17 cellular contexts compared by ENCODE assay signal in the genomic region with DNA sequence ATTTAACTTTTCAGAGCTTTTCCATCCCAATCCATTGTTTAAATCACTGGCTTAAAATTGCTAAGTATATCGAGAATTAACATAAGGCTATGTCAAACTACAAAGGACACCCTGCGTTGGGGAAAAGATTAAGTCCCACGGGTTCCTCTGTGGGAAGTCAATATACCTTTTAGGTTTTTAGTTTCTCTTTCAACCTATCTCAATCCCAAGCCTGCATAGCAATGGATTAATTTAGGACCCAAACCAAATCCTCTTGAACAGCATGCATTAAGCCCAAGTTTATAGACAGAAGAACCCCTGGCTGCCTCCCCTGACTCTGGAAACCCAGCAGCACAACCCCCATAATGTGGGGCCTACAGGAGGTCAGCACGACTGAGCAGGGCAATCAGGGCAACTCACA. TPM values are rescaled to one million over a fixed set of nuclear protein-coding genes. Genes with fewer than 3 reads are reported as not detected.
DNase-seq lines count a peak whose midpoint lies in the region; ATAC-seq, FAIRE-seq and TF ChIP-seq lines count a peak whose summit lies in the region.
"Had no signal": no experiment of that assay in that cellular context is flagged by ENCODE, and none has a peak within 500 bp of the region (broad histone marks: within the 10 kb centered on the region; RNA-seq: fewer than 3 reads in every experiment).

No MANE protein-coding gene starts in this region.

- H2AFZ ChIP-seq in GM23338 (no peak overlapping the region), astrocyte (ENCODE audit: low read depth, low read length) (no peak overlapping the region)

- H3K4me3 ChIP-seq in GM23338 (no peak overlapping the region), astrocyte (ENCODE audit: insufficient read depth, low read depth, low read length) (no peak overlapping the region)
- H3K4me3 ChIP-seq: dorsolateral prefrontal cortex, gastroesophageal sphincter, transverse colon had no signal

- TF ChIP-seq CTCF in GM23338 (conservative IDR thresholded peaks at IDR 0.05; ENCODE audit: low read depth in 2 of 2) (no peak), astrocyte (IDR thresholded peaks at IDR 0.05; ENCODE audit: insufficient read depth, low read depth, low read length) (no peak)

- peaks cover 77% of the 10 kb centered on the region for H4K20me1 ChIP-seq in GM23338 (replicated peaks; ENCODE audit: insufficient read depth)
- peaks cover 94% of the 10 kb centered on the region for H4K20me1 ChIP-seq in astrocyte (ENCODE audit: insufficient read depth, low read length)

- peak overlapping the region; percentile 10 for H3K9ac ChIP-seq in astrocyte (ENCODE audit: low read length)

- peak overlapping the region; percentile 81 for H3K27ac Mint-ChIP-seq in T-helper 1 cell treated with Interleukin-12 subunit alpha and Interleukin-12 subunit beta and Interleukin-4 antibody, amounts not matched to agents 30 μg/mL and 1 μg/mL, for 36 hours
- H3K27ac Mint-ChIP-seq in GM23338 (no peak overlapping the region), astrocyte (ENCODE audit: unreplicated experiment) (no peak overlapping the region)
- H3K27ac Mint-ChIP-seq in natural killer cell treated with Interleukin-12 subunit alpha and Interleukin-12 subunit beta and Interleukin-15 and Interleukin-18, amount 100 ng/mL, for 72 hours, result peak overlapping the region; percentile 48 to 73

- H3K27ac ChIP-seq in GM23338 (ENCODE audit: low read depth) (no peak overlapping the region), astrocyte (ENCODE audit: low read depth, low read length) (no peak overlapping the region)
- H3K27ac ChIP-seq: dorsolateral prefrontal cortex, gastroesophageal sphincter, transverse colon had no signal

- intact Hi-C loops in head of caudate nucleus (cut with DNase I), result no loop called here

- H3K9me2 ChIP-seq in GM23338 (ENCODE audit: insufficient read depth), result no peaks in the 10 kb centered on the region

- H3K36me3 ChIP-seq in GM23338 (ENCODE audit: insufficient read depth) (peaks cover 7% of the 10 kb centered on the region), astrocyte (ENCODE audit: insufficient read depth, low read length) (peaks cover 11% of the 10 kb centered on the region)

- peaks cover 48% of the 10 kb centered on the region for H3K4me1 Mint-ChIP-seq in T-helper 1 cell treated with Interleukin-12 subunit alpha and Interleukin-12 subunit beta and Interleukin-4 antibody, amounts not matched to agents 30 μg/mL and 1 μg/mL, for 36 hours (ENCODE audit: low read depth)
- H3K4me1 Mint-ChIP-seq in GM23338 (peaks cover 62% of the 10 kb centered on the region), astrocyte (ENCODE audit: low read depth, unreplicated experiment) (peaks cover 6% of the 10 kb centered on the region)
- H3K4me1 Mint-ChIP-seq in natural killer cell treated with Interleukin-12 subunit alpha and Interleukin-12 subunit beta and Interleukin-15 and Interleukin-18, amount 100 ng/mL, for 72 hours (ENCODE audit: low read depth in 2 of 2), result peaks cover 40% of the 10 kb centered on the region in 2 donors

- H3K4me2 ChIP-seq in GM23338, result peak overlapping the region; percentile 62; the same call in 1 of the 2 replicates
- H3K4me2 ChIP-seq in astrocyte (ENCODE audit: low read length), result peak overlapping the region; percentile 61

- no peak overlapping the region for H3K4me3 Mint-ChIP-seq in T-helper 1 cell treated with Interleukin-12 subunit alpha and Interleukin-12 subunit beta and Interleukin-4 antibody, amounts not matched to agents 30 μg/mL and 1 μg/mL, for 36 hours
- no peak overlapping the region; the same call in 2 of the 3 replicates for H3K4me3 Mint-ChIP-seq in GM23338
- H3K4me3 Mint-ChIP-seq in astrocyte (ENCODE audit: unreplicated experiment), result no peak overlapping the region
- peak overlapping the region; percentile 71 for H3K4me3 Mint-ChIP-seq in natural killer cell treated with Interleukin-12 subunit alpha and Interleukin-12 subunit beta and Interleukin-15 and Interleukin-18, amount 100 ng/mL, for 72 hours

- DNase-seq in T-helper 1 cell (no peak), GM23338 (ENCODE audit: low spot score) (no peak), astrocyte (ENCODE audit: low read depth) (no peak), GDM1 (lab: John Stamatoyannopoulos, UW) (no peak), middle frontal gyrus (ENCODE audit: extremely low spot score, low spot score) (no peak), head of caudate nucleus (no peak)
- no peak for DNase-seq in natural killer cell treated with Interleukin-12 subunit alpha and Interleukin-12 subunit beta and Interleukin-15 and Interleukin-18, amount 100 ng/mL, for 72 hours (ENCODE audit: low spot score)
- DNase-seq: activated CD4-positive, alpha-beta T cell treated with anti-CD3 and anti-CD28 coated beads, Interleukin-2, amount 50 U/mL, for 4 hours; DMS153; dorsolateral prefrontal cortex; H9; NCI-H1417 treated with DMSO at 0.1 percent for 48 hours; SW 1271; transverse colon had no signal

- H3K4me1 ChIP-seq in GM23338 (ENCODE audit: insufficient read depth) (peaks cover 36% of the 10 kb centered on the region), astrocyte (ENCODE audit: insufficient read depth, low read length) (peaks cover 19% of the 10 kb centered on the region)

- peak; percentile 16 for ATAC-seq in GM23338
- no peak for ATAC-seq in natural killer cell treated with Interleukin-12 subunit alpha and Interleukin-12 subunit beta and Interleukin-15 and Interleukin-18, amount 100 ng/mL, for 72 hours
- ATAC-seq: gastroesophageal sphincter had no signal

- H3K79me2 ChIP-seq in GM23338 (replicated peaks; ENCODE audit: insufficient read depth), result peaks cover 98% of the 10 kb centered on the region
- H3K79me2 ChIP-seq in astrocyte (ENCODE audit: insufficient read depth, low read length), result peaks cover 100% of the 10 kb centered on the region

- H3K27me3 ChIP-seq in GM23338 (ENCODE audit: insufficient read depth) (no peaks in the 10 kb centered on the region), astrocyte (ENCODE audit: insufficient read depth, low read length) (no peaks in the 10 kb centered on the region)
- H3K27me3 ChIP-seq: dorsolateral prefrontal cortex, gastroesophageal sphincter, transverse colon had no signal

- H3K9me3 ChIP-seq in astrocyte (ENCODE audit: insufficient read depth, low read depth, low read length), result no peaks in the 10 kb centered on the region
- H3K9me3 ChIP-seq: gastroesophageal sphincter, transverse colon had no signal

- no peak for FAIRE-seq in astrocyte (lab: Jason Lieb, UNC)
- FAIRE-seq: A204.1 had no signal

- H3K9me3 Mint-ChIP-seq in T-helper 1 cell treated with Interleukin-12 subunit alpha and Interleukin-12 subunit beta and Interleukin-4 antibody, amounts not matched to agents 30 μg/mL and 1 μg/mL, for 36 hours, result no peaks in the 10 kb centered on the region
- no peaks in the 10 kb centered on the region for H3K9me3 Mint-ChIP-seq in GM23338
- H3K9me3 Mint-ChIP-seq in astrocyte (ENCODE audit: unreplicated experiment), result no peaks in the 10 kb centered on the region
- no peaks in the 10 kb centered on the region for H3K9me3 Mint-ChIP-seq in natural killer cell treated with Interleukin-12 subunit alpha and Interleukin-12 subunit beta and Interleukin-15 and Interleukin-18, amount 100 ng/mL, for 72 hours
- H3K9me3 Mint-ChIP-seq: H9 had no signal

- H3K27me3 Mint-ChIP-seq in T-helper 1 cell treated with Interleukin-12 subunit alpha and Interleukin-12 subunit beta and Interleukin-4 antibody, amounts not matched to agents 30 μg/mL and 1 μg/mL, for 36 hours (ENCODE audit: low read depth), result no peaks in the 10 kb centered on the region
- peaks cover 12% of the 10 kb centered on the region for H3K27me3 Mint-ChIP-seq in GM23338 (ENCODE audit: insufficient read depth, low read depth, poor library complexity)
- H3K27me3 Mint-ChIP-seq in astrocyte (ENCODE audit: low read depth, unreplicated experiment), result no peaks in the 10 kb centered on the region
- H3K27me3 Mint-ChIP-seq in natural killer cell treated with Interleukin-12 subunit alpha and Interleukin-12 subunit beta and Interleukin-15 and Interleukin-18, amount 100 ng/mL, for 72 hours, result no peaks in the 10 kb centered on the region

- peaks cover 25% of the 10 kb centered on the region for H3K36me3 Mint-ChIP-seq in T-helper 1 cell treated with Interleukin-12 subunit alpha and Interleukin-12 subunit beta and Interleukin-4 antibody, amounts not matched to agents 30 μg/mL and 1 μg/mL, for 36 hours (ENCODE audit: low read depth)
- peaks cover 50% of the 10 kb centered on the region for H3K36me3 Mint-ChIP-seq in GM23338 (ENCODE audit: low read depth)
- peaks cover 7% of the 10 kb centered on the region for H3K36me3 Mint-ChIP-seq in astrocyte (ENCODE audit: low read depth, unreplicated experiment)
- H3K36me3 Mint-ChIP-seq in natural killer cell treated with Interleukin-12 subunit alpha and Interleukin-12 subunit beta and Interleukin-15 and Interleukin-18, amount 100 ng/mL, for 72 hours, result peaks cover 9% of the 10 kb centered on the region

- no peaks in the 10 kb centered on the region for H3F3A ChIP-seq in GM23338 (replicated peaks; ENCODE audit: low read depth)

TF ChIP-seq in GM23338, 12 proteins besides CTCF, POLR2A, EP300 and RAD21 (continues in another document):
- TF ChIP-seq EZH2 (IDR thresholded peaks at IDR 0.05; ENCODE audit: low read depth, unreplicated experiment) (no peak), EZH2phosphoT487 (IDR thresholded peaks at IDR 0.05; ENCODE audit: unreplicated experiment) (no peak)

RNA-seq across cellular contexts. Expression of a gene that starts 6.3 kb away (rescaled TPM):
- 62.4 and 70.7 TPM in 2 replicates for total RNA-seq in GM23338 (2014; rRNA removed; shearing (Covaris generic))
- 32.6 and 37.1 TPM in 2 replicates for polyA plus RNA-seq in GM23338 (2016; fragmentation: Nextera tagmentation; extraction: Ambion mirVana)
- 8.7 and 11.3 TPM in 2 replicates for total RNA-seq in astrocyte
- total RNA-seq in natural killer cell treated with Interleukin-12 subunit alpha and Interleukin-12 subunit beta and Interleukin-15 and Interleukin-18, amount 100 ng/mL, for 72 hours, result 10 to 100 TPM; 39.9 to 71.5 TPM

RNA-seq across cellular contexts. Expression of a gene that starts 29.0 kb away (rescaled TPM):
- total RNA-seq in GM23338 (2014; rRNA removed; shearing (Covaris generic)), result 1.8 and 4.9 TPM in 2 replicates
- polyA plus RNA-seq in GM23338 (2016; fragmentation: Nextera tagmentation; extraction: Ambion mirVana), result 1.6 and 1.7 TPM in 2 replicates
- total RNA-seq in astrocyte, result 6.3 and 7.2 TPM in 2 replicates
- total RNA-seq in natural killer cell treated with Interleukin-12 subunit alpha and Interleukin-12 subunit beta and Interleukin-15 and Interleukin-18, amount 100 ng/mL, for 72 hours, result 1 to 10 TPM; 1.2 to 1.5 TPM

RNA-seq across cellular contexts. Expression of a gene that starts 36.5 kb away (rescaled TPM):
- total RNA-seq in GM23338 (2014; rRNA removed; shearing (Covaris generic)), result 2.6 TPM in 2 replicates
- 1.1 and 1.6 TPM in 2 replicates for polyA plus RNA-seq in GM23338 (2016; fragmentation: Nextera tagmentation; extraction: Ambion mirVana)
- total RNA-seq in astrocyte, result 34.3 and 44.7 TPM in 2 replicates
- not detected for total RNA-seq in natural killer cell treated with Interleukin-12 subunit alpha and Interleukin-12 subunit beta and Interleukin-15 and Interleukin-18, amount 100 ng/mL, for 72 hours

RNA-seq across cellular contexts. Expression of a gene that starts 50.6 kb away (rescaled TPM):
- total RNA-seq in GM23338 (2014; rRNA removed; shearing (Covaris generic)), result 0.14 TPM in 1 of 2 replicates, not detected in the other
- 0.09 TPM in 1 of 2 replicates, not detected in the other for polyA plus RNA-seq in GM23338 (2016; fragmentation: Nextera tagmentation; extraction: Ambion mirVana)
- 1.7 and 2.2 TPM in 2 replicates for total RNA-seq in astrocyte
- total RNA-seq in natural killer cell treated with Interleukin-12 subunit alpha and Interleukin-12 subunit beta and Interleukin-15 and Interleukin-18, amount 100 ng/mL, for 72 hours, result 10 to 100 TPM; 80.9 to 88.3 TPM

Comparison
In these comparisons a context has a peak if more than half of its experiments do, and no peak if none do; other contexts are left out.
1. H3K27ac Mint-ChIP-seq: peak in T-helper 1 cell treated with Interleukin-12 subunit alpha and Interleukin-12 subunit beta and Interleukin-4 antibody, amounts not matched to agents 30 μg/mL and 1 μg/mL, for 36 hours (single experiment) and natural killer cell treated with Interleukin-12 subunit alpha and Interleukin-12 subunit beta and Interleukin-15 and Interleukin-18, amount 100 ng/mL, for 72 hours (2 of 2); none in GM23338 (single experiment) and astrocyte (single experiment).